12 cellular contexts compared by ENCODE assay signal in genomic region chr10:132616170-132616994, GRCh38.
DNase-seq lines count a peak whose midpoint lies in the region; ATAC-seq lines count a peak whose summit lies in the region.
"Had no signal": no experiment of that assay in that cellular context is flagged by ENCODE, and none has a peak within 500 bp of the region (broad histone marks: within the 10 kb centered on the region; RNA-seq: fewer than 3 reads in every experiment).

No MANE protein-coding gene starts in this region.

- intact Hi-C loops in naive thymus-derived CD4-positive, alpha-beta T cell (cut with micrococcal nuclease), result loop anchor here in 1 of 2 donors (1.0 kb wide), 3 partner anchors 28 to 76 kb away; no protein-coding TSS in a partner anchor

- peaks cover 20% of the 10 kb centered on the region for H3K4me1 Mint-ChIP-seq in T-helper 17 cell
- peaks cover 22 to 38% (median 28%) of the 10 kb centered on the region in 7 donors for H3K4me1 Mint-ChIP-seq in naive thymus-derived CD4-positive, alpha-beta T cell
- peaks cover 37% of the 10 kb centered on the region for H3K4me1 Mint-ChIP-seq in stimulated activated effector memory CD8-positive, alpha-beta T cell treated with anti-CD3 and anti-CD28 coated beads, Interleukin-12 subunit alpha, Interleukin-12 subunit beta, amount 100 ng/mL, for 72 hours

- H3K9me3 ChIP-seq in T-helper 17 cell (ENCODE audit: control insufficient read depth, low read length, poor library complexity, severe bottlenecking), result peaks cover 6% of the 10 kb centered on the region
- peaks cover 0 to 22% (median 4%) of the 10 kb centered on the region in 3 experiments for H3K9me3 ChIP-seq in naive thymus-derived CD4-positive, alpha-beta T cell (ENCODE audit: control insufficient read depth in 2 of 3, low read length in 3 of 3)

- no peaks in the 10 kb centered on the region for H3K27me3 Mint-ChIP-seq in T-helper 17 cell
- peaks cover 0 to 11% (median 0%) of the 10 kb centered on the region in 5 donors for H3K27me3 Mint-ChIP-seq in naive thymus-derived CD4-positive, alpha-beta T cell

- H3K36me3 Mint-ChIP-seq in T-helper 17 cell (ENCODE audit: low read depth), result peaks cover 8% of the 10 kb centered on the region
- H3K36me3 Mint-ChIP-seq in naive thymus-derived CD4-positive, alpha-beta T cell, result peaks cover 21 to 56% (median 40%) of the 10 kb centered on the region in 5 donors
- H3K36me3 Mint-ChIP-seq in stimulated activated effector memory CD8-positive, alpha-beta T cell treated with anti-CD3 and anti-CD28 coated beads, Interleukin-12 subunit alpha, Interleukin-12 subunit beta, amount 100 ng/mL, for 72 hours, result peaks cover 20% of the 10 kb centered on the region

- H3K27ac ChIP-seq in naive thymus-derived CD4-positive, alpha-beta T cell (ENCODE audit: low read depth, low read length), result no peak overlapping the region
- H3K27ac ChIP-seq: VCaP had no signal

- ATAC-seq in T-helper 17 cell, result peak; percentile 92
- peak; percentile 85 for ATAC-seq in naive thymus-derived CD4-positive, alpha-beta T cell
- ATAC-seq in stimulated activated effector memory CD8-positive, alpha-beta T cell treated with anti-CD3 and anti-CD28 coated beads, Interleukin-12 subunit alpha, Interleukin-12 subunit beta, amount 100 ng/mL, for 72 hours, result peak; percentile 95

- peak in 2 of 3 donors; percentile 29 to 39 for DNase-seq in T-helper 17 cell
- DNase-seq in activated T-helper 1 cell treated with anti-CD3 and anti-CD28 coated beads, Interleukin-2, amount 50 U/mL, for 16 hours (ENCODE audit: low read depth in 1 of 2, low spot score in 1 of 2), result peak; percentile 15 to 47
- DNase-seq in naive thymus-derived CD4-positive, alpha-beta T cell, result peak in 8 of 9 donors; percentile 64 to 78 (median 70)
- peak; percentile 40 to 71 for DNase-seq in stimulated activated effector memory CD8-positive, alpha-beta T cell treated with anti-CD3 and anti-CD28 coated beads, Interleukin-12 subunit alpha, Interleukin-12 subunit beta, amount 100 ng/mL, for 72 hours (ENCODE audit: low spot score in 2 of 2)
- DNase-seq in NCI-H187 treated with DMSO at 0.1 percent for 48 hours (lab: John Stamatoyannopoulos, UW), result no peak
- no peak for DNase-seq in HCEC 1CT
- DNase-seq in SW 1271 (lab: John Stamatoyannopoulos, UW), result no peak
- DNase-seq in A172 (ENCODE audit: low spot score), result no peak
- DNase-seq: erythroblast, left ventricle myocardium superior, NCI-H526 had no signal

- peak overlapping the region; percentile 0 for H3K27ac Mint-ChIP-seq in T-helper 17 cell
- H3K27ac Mint-ChIP-seq in naive thymus-derived CD4-positive, alpha-beta T cell, result peak overlapping the region; percentile 40 to 95 (median 88)
- peak overlapping the region; percentile 93 for H3K27ac Mint-ChIP-seq in stimulated activated effector memory CD8-positive, alpha-beta T cell treated with anti-CD3 and anti-CD28 coated beads, Interleukin-12 subunit alpha, Interleukin-12 subunit beta, amount 100 ng/mL, for 72 hours

- CTCF ChIA-PET in naive thymus-derived CD4-positive, alpha-beta T cell (lab: Charles Lee), result no interaction called here

- H3K4me1 ChIP-seq in naive thymus-derived CD4-positive, alpha-beta T cell (ENCODE audit: control insufficient read depth in 2 of 2, insufficient read depth in 2 of 2, low read length in 2 of 2), result peaks cover 12 to 18% of the 10 kb centered on the region in 2 donors

- peaks cover 0 to 14% (median 0%) of the 10 kb centered on the region in 3 experiments for H3K36me3 ChIP-seq in naive thymus-derived CD4-positive, alpha-beta T cell (ENCODE audit: control insufficient read depth in 2 of 3, insufficient read depth in 3 of 3, low read length in 3 of 3)

- H3K27me3 ChIP-seq in naive thymus-derived CD4-positive, alpha-beta T cell (ENCODE audit: control insufficient read depth in 2 of 2, insufficient read depth in 2 of 2, low read length in 2 of 2), result no peaks in the 10 kb centered on the region

- peak overlapping the region; percentile 8 for H3K4me3 Mint-ChIP-seq in T-helper 17 cell
- H3K4me3 Mint-ChIP-seq in naive thymus-derived CD4-positive, alpha-beta T cell, result peak overlapping the region; percentile 1 to 83 (median 56)
- peak overlapping the region; percentile 18 for H3K4me3 Mint-ChIP-seq in stimulated activated effector memory CD8-positive, alpha-beta T cell treated with anti-CD3 and anti-CD28 coated beads, Interleukin-12 subunit alpha, Interleukin-12 subunit beta, amount 100 ng/mL, for 72 hours

- no peak overlapping the region for H3K4me3 ChIP-seq in naive thymus-derived CD4-positive, alpha-beta T cell (ENCODE audit: low read length)

- peaks cover 4 to 44% (median 17%) of the 10 kb centered on the region in 11 donors for H3K9me3 Mint-ChIP-seq in naive thymus-derived CD4-positive, alpha-beta T cell
- peaks cover 11% of the 10 kb centered on the region for H3K9me3 Mint-ChIP-seq in stimulated activated effector memory CD8-positive, alpha-beta T cell treated with anti-CD3 and anti-CD28 coated beads, Interleukin-12 subunit alpha, Interleukin-12 subunit beta, amount 100 ng/mL, for 72 hours

- POLR2A ChIA-PET in naive thymus-derived CD4-positive, alpha-beta T cell (lab: Charles Lee), result no interaction called here

Comparison
In these comparisons a context has a peak if more than half of its experiments do, and no peak if none do; other contexts are left out.
1. DNase-seq: peak in T-helper 17 cell (2 of 3), activated T-helper 1 cell treated with anti-CD3 and anti-CD28 coated beads, Interleukin-2, amount 50 U/mL, for 16 hours (2 of 2), naive thymus-derived CD4-positive, alpha-beta T cell (8 of 9) and stimulated activated effector memory CD8-positive, alpha-beta T cell treated with anti-CD3 and anti-CD28 coated beads, Interleukin-12 subunit alpha, Interleukin-12 subunit beta, amount 100 ng/mL, for 72 hours (2 of 2); none in NCI-H187 treated with DMSO at 0.1 percent for 48 hours (single experiment), HCEC 1CT (single experiment), SW 1271 (0 of 2) and A172 (single experiment).
2. H3K27ac Mint-ChIP-seq: peak in every context shown above with its lines; median percentile 93 in stimulated activated effector memory CD8-positive, alpha-beta T cell treated with anti-CD3 and anti-CD28 coated beads, Interleukin-12 subunit alpha, Interleukin-12 subunit beta, amount 100 ng/mL, for 72 hours; 88 in naive thymus-derived CD4-positive, alpha-beta T cell; 0 in T-helper 17 cell.
3. Peak in every context shown above with its lines, with median percentiles within 50 percentile points of each other: ATAC-seq and H3K4me3 Mint-ChIP-seq.